In genomic region chr12:123396543-123396942, GRCh38 we compare ENCODE assay signal across 17 cellular contexts.
"Had no signal": no experiment of that assay in that cellular context is flagged by ENCODE, and none has a peak within 500 bp of the region (broad histone marks: within the 10 kb centered on the region; RNA-seq: fewer than 3 reads in every experiment).

No MANE protein-coding gene starts in this region.

- H3K9me3 Mint-ChIP-seq: activated naive CD8-positive, alpha-beta T cell treated with anti-CD3 and anti-CD28 coated beads for 36 hours; activated T-cell treated with anti-CD3 and anti-CD28 coated beads, Interleukin-2, amount 50 U/mL, for 24 hours; nephron progenitor cell; type B pancreatic cell had no signal

- H3K27me3 ChIP-seq: colonic mucosa had no signal

- H3K27ac Mint-ChIP-seq: activated CD8-positive, alpha-beta memory T cell treated with anti-CD3 and anti-CD28 coated beads, Interleukin-2, amount 10 ng/mL, durations not matched to agents 7 days and 5 days; activated naive CD8-positive, alpha-beta T cell treated with anti-CD3 and anti-CD28 coated beads for 36 hours; nephron progenitor cell had no signal

- ATAC-seq: activated CD8-positive, alpha-beta memory T cell treated with anti-CD3 and anti-CD28 coated beads, Interleukin-2, amount 10 ng/mL, durations not matched to agents 7 days and 5 days; left lobe of liver had no signal

- H3K9me3 ChIP-seq: colonic mucosa had no signal

- H3K4me1 ChIP-seq: colonic mucosa had no signal

- H3K4me3 ChIP-seq: colonic mucosa, skin epidermis had no signal

- H3K27me3 Mint-ChIP-seq: activated CD8-positive, alpha-beta memory T cell treated with anti-CD3 and anti-CD28 coated beads, Interleukin-2, amount 10 ng/mL, durations not matched to agents 7 days and 5 days; activated naive CD8-positive, alpha-beta T cell treated with anti-CD3 and anti-CD28 coated beads for 36 hours; activated T-cell treated with anti-CD3 and anti-CD28 coated beads, Interleukin-2, amount 50 U/mL, for 24 hours; type B pancreatic cell had no signal

- H3K4me3 Mint-ChIP-seq: activated CD8-positive, alpha-beta memory T cell treated with anti-CD3 and anti-CD28 coated beads, Interleukin-2, amount 10 ng/mL, durations not matched to agents 7 days and 5 days; activated naive CD8-positive, alpha-beta T cell treated with anti-CD3 and anti-CD28 coated beads for 36 hours; activated T-cell treated with anti-CD3 and anti-CD28 coated beads, Interleukin-2, amount 50 U/mL, for 24 hours; nephron progenitor cell; type B pancreatic cell had no signal

- H3K27ac ChIP-seq: epithelial cell of prostate had no signal

- FAIRE-seq: islet of Langerhans had no signal

- DNase-seq: activated CD4-positive, alpha-beta T cell treated with anti-CD3 and anti-CD28 coated beads, Interleukin-2, amount 50 U/mL, for 4 hours; activated CD8-positive, alpha-beta memory T cell treated with anti-CD3 and anti-CD28 coated beads, Interleukin-2, amount 10 ng/mL, durations not matched to agents 7 days and 5 days; activated gamma-delta T cell treated with Interleukin-2 at 50 U/mL for 16 hours; activated naive CD8-positive, alpha-beta T cell treated with anti-CD3 and anti-CD28 coated beads for 36 hours; activated T-cell treated with anti-CD3 and anti-CD28 coated beads, Interleukin-2, amount 50 U/mL, for 24 hours; effector CD8-positive, alpha-beta T cell; glutamatergic neuron; mesenchymal stem cell; nephron progenitor cell; retina; SIG-M5 had no signal
